Comparison of ENCODE assay signal across 23 cellular contexts in the genomic region with DNA sequence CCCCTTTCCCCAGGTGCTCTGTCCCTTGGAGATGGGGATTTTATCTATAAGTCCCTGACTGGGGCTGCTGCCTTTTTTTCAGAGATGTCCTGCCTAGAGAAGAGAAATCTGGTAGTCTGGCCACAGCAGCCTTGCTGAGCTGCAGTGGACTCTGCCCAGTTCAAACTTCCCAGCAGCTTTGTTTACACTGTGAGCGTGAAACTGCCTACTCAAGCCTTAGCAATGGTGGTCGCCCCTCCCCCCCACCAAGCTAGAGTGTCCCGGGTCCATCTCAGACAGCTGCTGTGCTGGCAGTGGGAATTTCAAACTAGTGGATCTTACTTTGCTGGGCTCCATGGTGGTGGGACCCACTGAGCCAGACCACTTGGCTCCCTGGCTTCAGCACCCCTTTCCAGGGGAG. TPM values are rescaled to one million over a fixed set of nuclear protein-coding genes. Genes with fewer than 3 reads are reported as not detected.
"Had no signal": no experiment of that assay in that cellular context is flagged by ENCODE, and none has a peak within 500 bp of the region (broad histone marks: within the 10 kb centered on the region; RNA-seq: fewer than 3 reads in every experiment).

No MANE protein-coding gene starts in this region.

- H3K4me3 ChIP-seq: esophagus squamous epithelium, left ventricle myocardium inferior, lung, stomach, thoracic aorta, transverse colon had no signal

- H3K4me3 Mint-ChIP-seq: central memory CD8-positive, alpha-beta T cell; effector memory CD8-positive, alpha-beta T cell; natural killer cell treated with Interleukin-12 subunit alpha and Interleukin-12 subunit beta and Interleukin-15 and Interleukin-18, amount 100 ng/mL, for 72 hours had no signal

- H3K36me3 ChIP-seq: esophagus squamous epithelium, left ventricle myocardium inferior, neutrophil, stomach, thoracic aorta, transverse colon had no signal

- H3K27ac Mint-ChIP-seq: effector memory CD8-positive, alpha-beta T cell; natural killer cell treated with Interleukin-12 subunit alpha and Interleukin-12 subunit beta and Interleukin-15 and Interleukin-18, amount 100 ng/mL, for 72 hours had no signal

- H3K4me1 ChIP-seq: esophagus squamous epithelium, left ventricle myocardium inferior, stomach, transverse colon had no signal

- H3K27ac ChIP-seq: esophagus squamous epithelium, left ventricle myocardium inferior, neutrophil, stomach, thoracic aorta, transverse colon had no signal

- ATAC-seq: effector memory CD8-positive, alpha-beta T cell; natural killer cell treated with Interleukin-12 subunit alpha and Interleukin-12 subunit beta and Interleukin-15 and Interleukin-18, amount 100 ng/mL, for 72 hours had no signal

- H3K4me1 Mint-ChIP-seq: central memory CD8-positive, alpha-beta T cell had no signal

- H3K36me3 Mint-ChIP-seq: natural killer cell treated with Interleukin-12 subunit alpha and Interleukin-12 subunit beta and Interleukin-15 and Interleukin-18, amount 100 ng/mL, for 72 hours had no signal

- H3K9me3 Mint-ChIP-seq: central memory CD8-positive, alpha-beta T cell; effector memory CD8-positive, alpha-beta T cell; natural killer cell treated with Interleukin-12 subunit alpha and Interleukin-12 subunit beta and Interleukin-15 and Interleukin-18, amount 100 ng/mL, for 72 hours had no signal

- H3K9me3 ChIP-seq: esophagus squamous epithelium, neutrophil, stomach, thoracic aorta, transverse colon had no signal

- DNase-seq: cortex of kidney; effector memory CD8-positive, alpha-beta T cell; esophagus squamous epithelium; foreskin fibroblast; head of caudate nucleus; hippocampal formation; left ventricle myocardium inferior; mesenchymal stem cell; midbrain; small intestine; stimulated activated CD4-positive, alpha-beta T cell treated with anti-CD3 and anti-CD28 coated beads, Interleukin-12 subunit alpha, Interleukin-12 subunit beta, amount 100 ng/mL, for 4 hours; stimulated activated naive CD4-positive, alpha-beta T cell; stomach; substantia nigra; transverse colon had no signal

RNA-seq across cellular contexts. Expression of a gene that starts 38.9 kb away (rescaled TPM):
- total RNA-seq: epithelial cell of proximal tubule, left ventricle myocardium inferior, osteoblast, pulmonary artery endothelial cell, thoracic aorta had no signal
